ENCODE assay signal across 8 cellular contexts in genomic region chr7:2241580-2242540, GRCh38. TPM values are rescaled to one million over a fixed set of nuclear protein-coding genes. Genes with fewer than 3 reads are reported as not detected.
A peak's percentile ranks its signal among the peaks of the same experiment; 100 is the strongest.
DNase-seq lines count a peak whose midpoint lies in the region; ATAC-seq lines count a peak whose summit lies in the region.

Gene MRM2 (minus strand): TSS chr7:2242205. CDS start chr7:2242169, 36 bp downstream.
Gene NUDT1 (plus strand): TSS chr7:2242226. CDS start chr7:2244575, 2,349 bp downstream.

- peak within 1 kb of the TSS; percentile 67 for H3K27ac ChIP-seq in effector memory CD4-positive, alpha-beta T cell (ENCODE audit: insufficient read depth, low read length, poor library complexity, severe bottlenecking)

- H3K27me3 ChIP-seq in effector memory CD4-positive, alpha-beta T cell (replicated peaks; ENCODE audit: control insufficient read depth, insufficient read depth, low read length, poor library complexity, severe bottlenecking) = no peaks in the 10 kb centered on the region

- H3K36me3 ChIP-seq in effector memory CD4-positive, alpha-beta T cell (ENCODE audit: control insufficient read depth, insufficient read depth, low read length) = peaks cover 8% of the 10 kb centered on the region

- peak within 1 kb of the TSS; percentile 96 for H3K27ac Mint-ChIP-seq in activated CD8-positive, alpha-beta T cell treated with anti-CD3 and anti-CD28 coated beads, Interleukin-2, amount 10 ng/mL, durations not matched to agents 7 days and 5 days

- H3K9me3 ChIP-seq in effector memory CD4-positive, alpha-beta T cell (ENCODE audit: control insufficient read depth, low read length) = no peaks in the 10 kb centered on the region

- peak within 1 kb of the TSS; percentile 95 for H3K4me3 Mint-ChIP-seq in activated CD8-positive, alpha-beta T cell treated with anti-CD3 and anti-CD28 coated beads, Interleukin-2, amount 10 ng/mL, durations not matched to agents 7 days and 5 days

- peaks cover 47% of the 10 kb centered on the region for H3K4me1 Mint-ChIP-seq in activated CD8-positive, alpha-beta T cell treated with anti-CD3 and anti-CD28 coated beads, Interleukin-2, amount 10 ng/mL, durations not matched to agents 7 days and 5 days (ENCODE audit: low read depth)

- H3K9me3 Mint-ChIP-seq in activated CD8-positive, alpha-beta T cell treated with anti-CD3 and anti-CD28 coated beads, Interleukin-2, amount 10 ng/mL, durations not matched to agents 7 days and 5 days (ENCODE audit: insufficient read depth) = no peaks in the 10 kb centered on the region

- CTCF ChIA-PET in activated CD8-positive, alpha-beta T cell treated with anti-CD3 and anti-CD28 coated beads, Interleukin-2, amount 10 ng/mL, durations not matched to agents 7 days and 5 days (lab: Charles Lee) = interaction anchor here (1.0 to 1.7 kb wide), 5 partner anchors 10 to 738 kb away, joined by 3 to 7 read pairs (median 4); no protein-coding TSS in a partner anchor

- H3K36me3 Mint-ChIP-seq in activated CD8-positive, alpha-beta T cell treated with anti-CD3 and anti-CD28 coated beads, Interleukin-2, amount 10 ng/mL, durations not matched to agents 7 days and 5 days (ENCODE audit: low read depth) = peaks cover 37% of the 10 kb centered on the region

- H3K27me3 Mint-ChIP-seq in activated CD8-positive, alpha-beta T cell treated with anti-CD3 and anti-CD28 coated beads, Interleukin-2, amount 10 ng/mL, durations not matched to agents 7 days and 5 days (ENCODE audit: low read depth) = no peaks in the 10 kb centered on the region

- peak; percentile 64 for ATAC-seq in GM19035 (IDR thresholded peaks at IDR 0.05; ENCODE audit: unreplicated experiment)
- peak; percentile 73 for ATAC-seq in HG03354 (IDR thresholded peaks at IDR 0.05; ENCODE audit: poor library complexity, severe bottlenecking, unreplicated experiment)
- ATAC-seq in activated CD8-positive, alpha-beta T cell treated with anti-CD3 and anti-CD28 coated beads, Interleukin-2, amount 10 ng/mL, durations not matched to agents 7 days and 5 days = peak; percentile 86

- peak; percentile 76 for DNase-seq in Ammon's horn (ENCODE audit: low spot score)
- peak; percentile 87 for DNase-seq in NCI-H82 (lab: John Stamatoyannopoulos, UW)
- peak; percentile 75 for DNase-seq in activated CD8-positive, alpha-beta T cell treated with anti-CD3 and anti-CD28 coated beads, Interleukin-2, amount 10 ng/mL, durations not matched to agents 7 days and 5 days
- DNase-seq in effector memory CD4-positive, alpha-beta T cell = peak; percentile 36 to 56 (median 37)
- DNase-seq in medulla oblongata (ENCODE audit: extremely low spot score) = peak; percentile 82
- peak; percentile 40 to 63 (median 42) for DNase-seq in stimulated activated CD4-positive, alpha-beta T cell treated with anti-CD3 and anti-CD28 coated beads, TNF-alpha, amount 100 ng/mL, for 4 hours (ENCODE audit: low read depth in 3 of 3)

- POLR2A ChIA-PET in activated CD8-positive, alpha-beta T cell treated with anti-CD3 and anti-CD28 coated beads, Interleukin-2, amount 10 ng/mL, durations not matched to agents 7 days and 5 days (lab: Charles Lee) = interaction anchor here (0.6 to 2.7 kb wide), 9 partner anchors 9 to 146 kb away, joined by 3 to 15 read pairs (median 3); partner anchors contain the start of gene MAD1L1

- peak within 1 kb of the TSS; percentile 93 for H3K4me3 ChIP-seq in effector memory CD4-positive, alpha-beta T cell (ENCODE audit: insufficient read depth, low read depth, low read length, poor library complexity, severe bottlenecking)

- H3K4me1 ChIP-seq in effector memory CD4-positive, alpha-beta T cell (ENCODE audit: control insufficient read depth, insufficient read depth, low read length, poor library complexity, severe bottlenecking) = peaks cover 3% of the 10 kb centered on the region

RNA-seq across cellular contexts. Expression of gene MRM2, which starts in this region (rescaled TPM):
- 10 to 100 TPM; 36.7 to 37.8 TPM for total RNA-seq in activated CD8-positive, alpha-beta T cell treated with anti-CD3 and anti-CD28 coated beads, Interleukin-2, amount 10 ng/mL, durations not matched to agents 7 days and 5 days

RNA-seq across cellular contexts. Expression of gene NUDT1, which starts in this region (rescaled TPM):
- 100 to 1,000 TPM; 126 to 130 TPM for total RNA-seq in activated CD8-positive, alpha-beta T cell treated with anti-CD3 and anti-CD28 coated beads, Interleukin-2, amount 10 ng/mL, durations not matched to agents 7 days and 5 days

Comparison
In these comparisons a context has a peak if more than half of its experiments do, and no peak if none do; other contexts are left out.
1. Peak in every context shown above with its lines: DNase-seq, ATAC-seq, H3K4me3 ChIP-seq and H3K27ac ChIP-seq.
2. DNase-seq: peak in every context shown above with its lines; median percentile 87 in NCI-H82; 82 in medulla oblongata; 76 in Ammon's horn; 75 in activated CD8-positive, alpha-beta T cell treated with anti-CD3 and anti-CD28 coated beads, Interleukin-2, amount 10 ng/mL, durations not matched to agents 7 days and 5 days; 42 in stimulated activated CD4-positive, alpha-beta T cell treated with anti-CD3 and anti-CD28 coated beads, TNF-alpha, amount 100 ng/mL, for 4 hours; 37 in effector memory CD4-positive, alpha-beta T cell.